ENCODE assay signal across 21 cellular contexts in genomic region chr20:59823456-59823855, GRCh38.
"Had no signal": no experiment of that assay in that cellular context is flagged by ENCODE, and none has a peak within 500 bp of the region (broad histone marks: within the 10 kb centered on the region; RNA-seq: fewer than 3 reads in every experiment).

No MANE protein-coding gene starts in this region.

- H3K9me3 Mint-ChIP-seq: immature natural killer cell, natural killer cell had no signal

- H3K4me1 Mint-ChIP-seq: immature natural killer cell, natural killer cell had no signal

- FAIRE-seq: endometrium, keratinocyte had no signal

- H3K27ac Mint-ChIP-seq: immature natural killer cell, natural killer cell had no signal

- H3K9me3 ChIP-seq: gastrocnemius medialis, left ventricle myocardium inferior, right atrium auricular region, sigmoid colon, suprapubic skin, tibial nerve, upper lobe of right lung, vagina had no signal

- H3K36me3 Mint-ChIP-seq: immature natural killer cell, natural killer cell had no signal

- ATAC-seq: esophagus mucosa, gastrocnemius medialis, left cardiac atrium, natural killer cell, upper lobe of right lung had no signal

- H3K4me3 ChIP-seq: coronary artery, gastrocnemius medialis, left ventricle myocardium inferior, lung, right atrium auricular region, sigmoid colon, skin epidermis, suprapubic skin, tibial nerve, upper lobe of right lung, vagina had no signal

- DNase-seq: effector memory CD4-positive, alpha-beta T cell; gastrocnemius medialis; glutamatergic neuron; immature natural killer cell; left cardiac atrium; left ventricle myocardium inferior; mesendoderm; natural killer cell; sigmoid colon; stimulated activated naive CD4-positive, alpha-beta T cell treated with Interleukin-2 at 50 U/mL for 16 hours; upper lobe of right lung had no signal

- H3K27me3 ChIP-seq: gastrocnemius medialis, right atrium auricular region, suprapubic skin, upper lobe of right lung, vagina had no signal

- H3K4me3 Mint-ChIP-seq: immature natural killer cell, natural killer cell had no signal

- H3K27ac ChIP-seq: coronary artery, gastrocnemius medialis, left ventricle myocardium inferior, sigmoid colon, skin epidermis, suprapubic skin, tibial nerve, upper lobe of right lung, vagina had no signal

- H3K36me3 ChIP-seq: gastrocnemius medialis, left ventricle myocardium inferior, right atrium auricular region, sigmoid colon, suprapubic skin, tibial nerve, upper lobe of right lung, vagina had no signal

- H3K4me1 ChIP-seq: gastrocnemius medialis, tibial nerve, upper lobe of right lung had no signal
